20 cellular contexts compared by ENCODE assay signal in genomic region chr19:41330476-41330875, GRCh38. TPM values are rescaled to one million over a fixed set of nuclear protein-coding genes. Genes with fewer than 3 reads are reported as not detected.
A peak's percentile ranks its signal among the peaks of the same experiment; 100 is the strongest.
DNase-seq lines count a peak whose midpoint lies in the region; ATAC-seq and TF ChIP-seq lines count a peak whose summit lies in the region.
"Had no signal": no experiment of that assay in that cellular context is flagged by ENCODE, and none has a peak within 500 bp of the region (broad histone marks: within the 10 kb centered on the region; RNA-seq: fewer than 3 reads in every experiment).

No MANE protein-coding gene starts in this region.

- H3K4me3 ChIP-seq in thyroid gland (replicated peaks in 1 of 3), result no peak overlapping the region
- H3K4me3 ChIP-seq: BLaER1, body of pancreas, colonic mucosa, left ventricle myocardium inferior, prostate gland, SK-N-MC had no signal

- H4K20me1 ChIP-seq in H9 (ENCODE audit: control insufficient read depth, insufficient read depth, insufficient read length), result peaks cover 3% of the 10 kb centered on the region

- H3K9me3 ChIP-seq in H9 (ENCODE audit: control insufficient read depth, low read depth, low read length) (no peaks in the 10 kb centered on the region), thyroid gland (no peaks in the 10 kb centered on the region)
- H3K9me3 ChIP-seq: BLaER1, body of pancreas, colonic mucosa, left ventricle myocardium inferior, prostate gland had no signal

- intact Hi-C loops in natural killer cell (cut with micrococcal nuclease), result no loop called here
- intact Hi-C loops in thyroid gland (cut with DNase I), result no loop called here

- H4K8ac ChIP-seq in H9 (replicated peaks; ENCODE audit: insufficient read length, low read depth, low read length), result no peak overlapping the region

- TF ChIP-seq CTCF in H9 (conservative IDR thresholded peaks at IDR 0.05) (no peak), natural killer cell (IDR thresholded peaks at IDR 0.05) (no peak), thyroid gland (IDR thresholded peaks at IDR 0.05) (no peak)

- H3K4me3 Mint-ChIP-seq in H9 (peak overlapping the region in 1 of 2 experiments; percentile 25; a peak in 2 of 5 replicates), natural killer cell (peak overlapping the region; percentile 67)
- H3K4me3 Mint-ChIP-seq in activated naive CD8-positive, alpha-beta T cell, result peak overlapping the region; percentile 55

- no peak overlapping the region for H2AFZ ChIP-seq in H9 (ENCODE audit: low read length)

- no peaks in the 10 kb centered on the region for H3K79me2 ChIP-seq in H9 (ENCODE audit: insufficient read depth, low read length)

- no peak overlapping the region for H3K56ac ChIP-seq in H9 (ENCODE audit: insufficient read length, low read depth, low read length)

- peaks cover 0 to 33% (median 0%) of the 10 kb centered on the region in 3 experiments; a peak in 2 of 7 replicates for H3K36me3 Mint-ChIP-seq in H9 (ENCODE audit: insufficient read depth in 1 of 3, low read depth in 3 of 3)
- H3K36me3 Mint-ChIP-seq in activated naive CD8-positive, alpha-beta T cell, result peaks cover 19% of the 10 kb centered on the region
- H3K36me3 Mint-ChIP-seq in natural killer cell, result no peaks in the 10 kb centered on the region

- H2BK12ac ChIP-seq in H9 (ENCODE audit: insufficient read length, low read depth, low read length), result no peak overlapping the region

- no peaks in the 10 kb centered on the region for H3K36me3 ChIP-seq in thyroid gland
- H3K36me3 ChIP-seq: colonic mucosa, prostate gland had no signal

- H3K27ac Mint-ChIP-seq in H9, result peak overlapping the region in 1 of 3 experiments; percentile 24; a peak in 1 of 7 replicates
- peak overlapping the region; percentile 37 for H3K27ac Mint-ChIP-seq in activated naive CD8-positive, alpha-beta T cell
- H3K27ac Mint-ChIP-seq in natural killer cell, result peak overlapping the region; percentile 80 to 94

- H2BK20ac ChIP-seq in H9 (ENCODE audit: low read depth, low read length, poor library complexity, severe bottlenecking), result no peak overlapping the region

- WGBS in H9 (ENCODE audit: extremely low coverage, insufficient read length, low lambda C conversion rate), result no CpG with 5 or more reads among the region's 4 CpGs
- 73 to 79% methylated on average over 4 of the region's 4 CpGs for WGBS in thyroid gland, 2 donors

- H3T11ph ChIP-seq in H9 (ENCODE audit: low read length), result no peak overlapping the region

- H3K27me3 ChIP-seq in H9 (ENCODE audit: insufficient read depth, low read length) (no peaks in the 10 kb centered on the region), thyroid gland (no peaks in the 10 kb centered on the region)
- H3K27me3 ChIP-seq: BLaER1, body of pancreas, colonic mucosa had no signal

- H3K9ac ChIP-seq in H9 (ENCODE audit: extremely low read depth, insufficient read length, low read length), result no peak overlapping the region
- H3K9ac ChIP-seq: BLaER1 had no signal

- no peak overlapping the region for H4K5ac ChIP-seq in H9 (ENCODE audit: insufficient read length, low read depth, low read length)

- no peak overlapping the region for H2BK15ac ChIP-seq in H9 (ENCODE audit: low read depth, low read length)

- H2BK5ac ChIP-seq in H9 (ENCODE audit: insufficient read length, low read length), result no peak overlapping the region

- peaks cover 18 to 38% of the 10 kb centered on the region in 2 experiments for H3K4me1 Mint-ChIP-seq in H9
- peaks cover 57% of the 10 kb centered on the region for H3K4me1 Mint-ChIP-seq in activated naive CD8-positive, alpha-beta T cell (ENCODE audit: low read depth)
- H3K4me1 Mint-ChIP-seq in natural killer cell, result peaks cover 71 to 73% of the 10 kb centered on the region in 2 donors

- H2AK5ac ChIP-seq in H9 (ENCODE audit: insufficient read length, low read length), result no peak overlapping the region

- no peak for TF ChIP-seq POLR2A in thyroid gland (IDR thresholded peaks at IDR 0.05)

- no peak overlapping the region for H3K4ac ChIP-seq in H9 (ENCODE audit: low read depth, low read length)

- H3K27me3 Mint-ChIP-seq in H9 (ENCODE audit: low read depth) (no peaks in the 10 kb centered on the region), natural killer cell (ENCODE audit: low read depth in 2 of 2) (no peaks in the 10 kb centered on the region)
- H3K27me3 Mint-ChIP-seq in activated naive CD8-positive, alpha-beta T cell, result no peaks in the 10 kb centered on the region

- no peaks in the 10 kb centered on the region for H3K79me1 ChIP-seq in H9 (ENCODE audit: insufficient read depth, low read depth, low read length, poor library complexity, severe bottlenecking)

- no peak for ATAC-seq in natural killer cell
- no peak for ATAC-seq in GM19328 (IDR thresholded peaks at IDR 0.05; ENCODE audit: unreplicated experiment)
- ATAC-seq: body of pancreas had no signal

- H3K4me1 ChIP-seq in H9 (ENCODE audit: insufficient read depth, low read length) (peaks cover 7% of the 10 kb centered on the region; the same call in 1 of the 2 replicates), thyroid gland (peaks cover 23 to 30% of the 10 kb centered on the region in 2 donors)

- no peak overlapping the region for H3K23ac ChIP-seq in H9 (ENCODE audit: insufficient read length, low read depth, low read length)

- no peaks in the 10 kb centered on the region for H3K9me3 Mint-ChIP-seq in H9
- no peaks in the 10 kb centered on the region for H3K9me3 Mint-ChIP-seq in activated naive CD8-positive, alpha-beta T cell (ENCODE audit: low read depth)
- no peaks in the 10 kb centered on the region for H3K9me3 Mint-ChIP-seq in natural killer cell

- no peak overlapping the region for H3K14ac ChIP-seq in H9 (ENCODE audit: insufficient read depth, low read length)

- peaks cover 6% of the 10 kb centered on the region for H3K23me2 ChIP-seq in H9 (ENCODE audit: insufficient read length, low read depth, low read length, poor library complexity, severe bottlenecking)

- no peak overlapping the region for H2BK120ac ChIP-seq in H9 (ENCODE audit: low read depth, low read length, poor library complexity, severe bottlenecking)

- DNase-seq in DMS53 (lab: John Stamatoyannopoulos, UW) (peak; percentile 48), DMS53 treated with DMSO at 0.1 percent for 48 hours (lab: John Stamatoyannopoulos, UW; ENCODE audit: unreplicated experiment) (no peak), H9 (no peak), natural killer cell (no peak), NCI-H2107 (lab: John Stamatoyannopoulos, UW) (no peak), thyroid gland (no peak)
- DNase-seq: activated CD8-positive, alpha-beta memory T cell treated with anti-CD3 and anti-CD28 coated beads for 24 hours; activated naive CD4-positive, alpha-beta T cell treated with Interleukin-2 at 50 U/mL for 16 hours; body of pancreas; colonic mucosa; DMS79; erythroblast; KBM-7; left ventricle myocardium inferior; NCI-H2171 treated with DMSO at 0.1 percent for 48 hours had no signal

- no peak overlapping the region for H3K27ac ChIP-seq in H9 (ENCODE audit: insufficient read length, low read depth, low read length)
- H3K27ac ChIP-seq in thyroid gland, result no peak overlapping the region
- H3K27ac ChIP-seq: BLaER1, body of pancreas, colonic mucosa, left ventricle myocardium inferior, prostate gland, SK-N-MC had no signal

- H3K18ac ChIP-seq in H9 (ENCODE audit: insufficient read length, low read depth, low read length), result no peak overlapping the region

- peak overlapping the region; percentile 20 for H3K4me2 ChIP-seq in H9 (ENCODE audit: insufficient read depth, insufficient read length, low read length)

- no peak overlapping the region for H4K91ac ChIP-seq in H9 (ENCODE audit: insufficient read length, low read depth, low read length)

RNA-seq across cellular contexts. Expression of gene CCDC97, which starts 20.5 kb away (rescaled TPM):
- 37.2 and 39.4 TPM in 2 replicates for total RNA-seq in H9 (2021)
- 10 to 100 TPM; 41.1 to 44.3 (median 44.0) TPM for total RNA-seq in natural killer cell
- total RNA-seq in thyroid gland, result 10 to 100 TPM; 10.6 to 22.0 (median 19.3) TPM

RNA-seq across cellular contexts. Expression of gene TGFB1, which starts 23.2 kb away (rescaled TPM):
- total RNA-seq in H9 (2021) (30.1 and 31.3 TPM in 2 replicates), natural killer cell (100 to 1,000 TPM; 682 to 761 (median 729) TPM), thyroid gland (10 to 100 TPM in 3 of 4 donors, 1 to 10 TPM in 1; 9.6 to 13.7 (median 11.0) TPM)

RNA-seq across cellular contexts. Expression of gene B9D2, which starts 33.5 kb away (rescaled TPM):
- total RNA-seq in H9 (2021) (4.8 and 5.2 TPM in 2 replicates), natural killer cell (10 to 100 TPM; 18.1 to 22.2 (median 18.7) TPM), thyroid gland (10 to 100 TPM in 2 of 4 donors, 1 to 10 TPM in 2; 5.9 to 12.5 (median 9.9) TPM)

RNA-seq across cellular contexts. Expression of gene TMEM91, which starts 45.9 kb away (rescaled TPM):
- total RNA-seq in H9 (2021) (5.7 and 6.1 TPM in 2 replicates), natural killer cell (10 to 100 TPM; 13.6 to 22.8 (median 20.8) TPM), thyroid gland (10 to 100 TPM in 2 of 4 donors, 1 to 10 TPM in 2; 5.0 to 14.9 (median 9.0) TPM)

Comparison
In these comparisons a context has a peak if more than half of its experiments do, and no peak if none do; other contexts are left out.
1. RNA of gene TGFB1, which starts 23.2 kb away (total RNA-seq): 682 to 761 TPM in natural killer cell; 30.1 to 31.3 TPM in H9 and 9.6 to 13.7 TPM in thyroid gland; every median in the first group is over 10 times any median in the second.